In genomic region chr5:112861638-112861985, GRCh38 we compare ENCODE assay signal across 7 cellular contexts. TPM values are rescaled to one million over a fixed set of nuclear protein-coding genes. Genes with fewer than 3 reads are reported as not detected.
DNase-seq lines count a peak whose midpoint lies in the region; ATAC-seq, FAIRE-seq and TF ChIP-seq lines count a peak whose summit lies in the region.

No MANE protein-coding gene starts in this region.

- H3K4me3 ChIP-seq in HUES64 (ENCODE audit: low read length): peak overlapping the region; percentile 90
- peak overlapping the region; percentile 87 to 96 for H3K4me3 ChIP-seq in kidney (ENCODE audit: low read length in 2 of 2)
- H3K4me3 ChIP-seq in subcutaneous abdominal adipose tissue (ENCODE audit: low read depth in 1 of 5, low read length in 5 of 5): peak overlapping the region; percentile 88 to 98 (median 94)

- H3K36me3 ChIP-seq in HUES64 (ENCODE audit: insufficient read depth, low read length) (peaks cover 41% of the 10 kb centered on the region), kidney (ENCODE audit: control insufficient read depth in 1 of 2, insufficient read depth in 2 of 2, low read length in 2 of 2) (peaks cover 8 to 10% of the 10 kb centered on the region in 2 donors), subcutaneous abdominal adipose tissue (ENCODE audit: control insufficient read depth in 5 of 5, insufficient read depth in 5 of 5, low read length in 5 of 5) (peaks cover 8 to 26% (median 21%) of the 10 kb centered on the region in 5 donors)

- peak overlapping the region; percentile 94 for H3K27ac Mint-ChIP-seq in activated naive CD8-positive, alpha-beta T cell treated with anti-CD3 and anti-CD28 coated beads, Interleukin-2, amount 10 ng/mL, durations not matched to agents 7 days and 5 days

- DNase-seq in activated naive CD8-positive, alpha-beta T cell treated with anti-CD3 and anti-CD28 coated beads, Interleukin-2, amount 10 ng/mL, durations not matched to agents 7 days and 5 days: no peak
- DNase-seq in kidney (no peak), 8988T (no peak), GM12892 (ENCODE audit: insufficient read length) (no peak), cerebellum (ENCODE audit: low spot score) (no peak)

- peaks cover 16% of the 10 kb centered on the region for H3K36me3 Mint-ChIP-seq in activated naive CD8-positive, alpha-beta T cell treated with anti-CD3 and anti-CD28 coated beads, Interleukin-2, amount 10 ng/mL, durations not matched to agents 7 days and 5 days

- H3K27ac ChIP-seq in HUES64 (ENCODE audit: low read depth, low read length): peak overlapping the region; percentile 79
- peak overlapping the region; percentile 48 to 64 for H3K27ac ChIP-seq in kidney (ENCODE audit: low read depth in 2 of 2, low read length in 2 of 2)
- H3K27ac ChIP-seq in subcutaneous abdominal adipose tissue (ENCODE audit: low read depth, low read length): peak overlapping the region; percentile 88

- H3K9me3 Mint-ChIP-seq in activated naive CD8-positive, alpha-beta T cell treated with anti-CD3 and anti-CD28 coated beads, Interleukin-2, amount 10 ng/mL, durations not matched to agents 7 days and 5 days: no peaks in the 10 kb centered on the region

- intact Hi-C loops in kidney (cut with DNase I): no loop called here

- peaks cover 14% of the 10 kb centered on the region for H3K27me3 Mint-ChIP-seq in activated naive CD8-positive, alpha-beta T cell treated with anti-CD3 and anti-CD28 coated beads, Interleukin-2, amount 10 ng/mL, durations not matched to agents 7 days and 5 days

- peaks cover 25% of the 10 kb centered on the region for H3K4me1 Mint-ChIP-seq in activated naive CD8-positive, alpha-beta T cell treated with anti-CD3 and anti-CD28 coated beads, Interleukin-2, amount 10 ng/mL, durations not matched to agents 7 days and 5 days

- H3K9ac ChIP-seq in HUES64 (ENCODE audit: low read depth, low read length) (peak overlapping the region; percentile 95), kidney (ENCODE audit: low read length in 2 of 2) (peak overlapping the region; percentile 86 to 87), subcutaneous abdominal adipose tissue (ENCODE audit: low read length in 5 of 5) (peak overlapping the region; percentile 90 to 99 (median 99))

- H3K27me3 ChIP-seq in HUES64 (ENCODE audit: insufficient read depth, low read length) (peaks cover 18% of the 10 kb centered on the region; the same call in 1 of the 2 replicates), subcutaneous abdominal adipose tissue (ENCODE audit: control insufficient read depth in 5 of 5, insufficient read depth in 4 of 5, low read length in 5 of 5) (no peaks in the 10 kb centered on the region)

- H3K4me3 Mint-ChIP-seq in activated naive CD8-positive, alpha-beta T cell treated with anti-CD3 and anti-CD28 coated beads, Interleukin-2, amount 10 ng/mL, durations not matched to agents 7 days and 5 days: peak overlapping the region; percentile 96

- ATAC-seq in activated naive CD8-positive, alpha-beta T cell treated with anti-CD3 and anti-CD28 coated beads, Interleukin-2, amount 10 ng/mL, durations not matched to agents 7 days and 5 days (ENCODE audit: low read depth): no peak

- TF ChIP-seq CTCF in kidney (IDR thresholded peaks at IDR 0.05; ENCODE audit: borderline replicate concordance, extremely low read depth, insufficient read depth): no peak

- POLR2A ChIA-PET in activated naive CD8-positive, alpha-beta T cell treated with anti-CD3 and anti-CD28 coated beads, Interleukin-2, amount 10 ng/mL, durations not matched to agents 7 days and 5 days (lab: Charles Lee): interaction anchor here (0.6 to 2.1 kb wide), 7 partner anchors 8 to 115 kb away, joined by 3 to 15 read pairs (median 5); partner anchors contain the start of genes DCP2 and REEP5

- H3K9me3 ChIP-seq in HUES64 (ENCODE audit: insufficient read depth, low read depth, low read length) (no peaks in the 10 kb centered on the region), kidney (ENCODE audit: control insufficient read depth in 1 of 2, low read length in 2 of 2) (no peaks in the 10 kb centered on the region), subcutaneous abdominal adipose tissue (ENCODE audit: control insufficient read depth in 5 of 5, low read length in 5 of 5) (no peaks in the 10 kb centered on the region)

- FAIRE-seq in kidney (lab: Jason Lieb, UNC) (no peak), GM12892 (lab: Jason Lieb, UNC) (no peak)

- peaks cover 6% of the 10 kb centered on the region for H3K4me1 ChIP-seq in HUES64 (ENCODE audit: insufficient read depth, low read length)
- H3K4me1 ChIP-seq in kidney (ENCODE audit: control insufficient read depth in 1 of 2, insufficient read depth in 1 of 2, low read depth in 1 of 2, low read length in 2 of 2): peaks cover 6 to 8% of the 10 kb centered on the region in 2 donors
- peaks cover 3 to 34% (median 27%) of the 10 kb centered on the region in 5 donors for H3K4me1 ChIP-seq in subcutaneous abdominal adipose tissue (ENCODE audit: control insufficient read depth in 5 of 5, insufficient read depth in 5 of 5, low read length in 5 of 5)

- TF ChIP-seq POLR2A in GM12892 (IDR thresholded peaks at IDR 0.05; ENCODE audit: low read depth, low read length): no peak

- WGBS in HUES64: under 1% methylated on average over 8 of the region's 8 CpGs

RNA-seq across cellular contexts. Expression of gene SRP19, which starts 0.5 kb away (rescaled TPM):
- 87.4 TPM for polyA plus RNA-seq in HUES64 (2013, experiment 1 of 2)
- polyA plus RNA-seq in HUES64 (2013, experiment 2 of 2): 85.3 TPM
- 10 to 100 TPM; 51.2 to 57.0 TPM for total RNA-seq in activated naive CD8-positive, alpha-beta T cell treated with anti-CD3 and anti-CD28 coated beads, Interleukin-2, amount 10 ng/mL, durations not matched to agents 7 days and 5 days
- 33.0 TPM for total RNA-seq in kidney
- polyA plus RNA-seq in kidney (ENCODE audit: insufficient read depth, low read depth, low replicate concordance): 80.6 TPM
- polyA plus RNA-seq in GM12892 (2012; ENCODE audit: missing spikeins): 69.2 TPM
- 32.0 TPM for total RNA-seq in cerebellum
